ENCODE assay signal across 34 cellular contexts in genomic region chr1:210303391-210303790, GRCh38.
"Had no signal": no experiment of that assay in that cellular context is flagged by ENCODE, and none has a peak within 500 bp of the region (broad histone marks: within the 10 kb centered on the region; RNA-seq: fewer than 3 reads in every experiment).

No MANE protein-coding gene starts in this region.

- H3K36me3 ChIP-seq: MG63 had no signal

- H3K27me3 ChIP-seq: MG63 had no signal

- H3K9ac ChIP-seq: KMS-11 had no signal

- DNase-seq: Karpas-422, Kasumi-1, MG63, MM.1S, MV-4-11, NCI-H1048, NCI-H1092, NCI-H1092 treated with DMSO at 0.1 percent for 48 hours, NCI-H1105, NCI-H1105 treated with DMSO at 0.1 percent for 48 hours, NCI-H1417, NCI-H1417 treated with DMSO at 0.1 percent for 48 hours, NCI-H1436, NCI-H1436 treated with DMSO at 0.1 percent for 48 hours, NCI-H146, NCI-H1694, NCI-H1694 treated with DMSO at 0.1 percent for 48 hours, NCI-H187, NCI-H187 treated with DMSO at 0.1 percent for 48 hours, NCI-H1930, NCI-H2029, NCI-H2029 treated with DMSO at 0.1 percent for 48 hours, NCI-H2081, NCI-H2081 treated with DMSO at 0.1 percent for 48 hours, NCI-H2107, NCI-H2171, NCI-H2171 treated with DMSO at 0.1 percent for 48 hours, NCI-H2227 treated with DMSO at 0.1 percent for 48 hours, NCI-H226, NCI-H345, NCI-H446, NCI-H446 treated with DMSO at 0.1 percent for 48 hours, NCI-H510A had no signal

- H3K9me3 ChIP-seq: MG63 had no signal

- H3K4me2 ChIP-seq: KMS-11 had no signal

- H3K27ac ChIP-seq: KMS-11 had no signal

- H3K4me3 ChIP-seq: MG63 had no signal
